21 cellular contexts compared by ENCODE assay signal in the genomic region with DNA sequence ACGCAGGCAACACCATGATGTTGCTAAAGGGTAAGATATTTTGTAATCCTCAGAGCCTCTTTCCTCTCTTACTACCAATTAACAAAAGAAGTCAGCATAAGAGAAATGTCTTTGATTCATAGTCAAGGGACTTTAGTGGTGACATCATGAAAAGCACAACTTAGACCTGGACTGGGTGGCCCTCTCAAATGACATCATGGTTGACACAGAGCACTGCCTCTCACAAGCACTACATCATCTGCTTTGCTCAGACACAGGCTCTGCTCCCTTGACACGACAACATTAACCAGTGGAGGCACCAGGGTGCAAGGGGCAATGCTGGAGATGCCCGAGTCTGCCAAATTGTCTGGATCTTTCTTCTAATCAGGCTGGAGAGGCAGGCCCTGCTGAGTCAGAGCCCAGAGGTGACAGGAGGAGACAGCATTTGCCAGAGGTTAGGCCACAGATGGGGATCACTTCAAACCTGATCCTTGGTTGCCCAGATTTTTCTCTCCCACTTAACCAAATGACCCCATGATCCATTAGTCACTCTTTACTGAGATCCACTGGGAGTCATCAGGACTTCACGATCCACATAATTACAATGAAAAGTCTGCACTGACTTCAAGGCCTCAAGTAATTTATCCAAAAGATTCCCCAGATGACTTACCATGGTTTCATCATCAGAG.
A peak's percentile ranks its signal among the peaks of the same experiment; 100 is the strongest.
DNase-seq lines count a peak whose midpoint lies in the region; ATAC-seq and TF ChIP-seq lines count a peak whose summit lies in the region.
"Had no signal": no experiment of that assay in that cellular context is flagged by ENCODE, and none has a peak within 500 bp of the region (broad histone marks: within the 10 kb centered on the region; RNA-seq: fewer than 3 reads in every experiment).

No MANE protein-coding gene starts in this region.

- ATAC-seq in gastroesophageal sphincter (peak; percentile 70), HG02852 (IDR thresholded peaks at IDR 0.05; ENCODE audit: unreplicated experiment) (no peak)
- ATAC-seq: activated CD8-positive, alpha-beta T cell treated with anti-CD3 and anti-CD28 coated beads for 36 hours; activated T-cell treated with anti-CD3 and anti-CD28 coated beads, Interleukin-2, amount 50 U/mL, for 4 hours; natural killer cell treated with Interleukin-12 subunit alpha and Interleukin-12 subunit beta and Interleukin-15 and Interleukin-18, amount 100 ng/mL, for 72 hours; T-helper 17 cell had no signal

- no peak for TF ChIP-seq CTCF in Caco-2 (IDR thresholded peaks at IDR 0.05; ENCODE audit: insufficient read depth in 1 of 2, low read depth in 1 of 2, low read length in 1 of 2, severe bottlenecking in 1 of 2, unreplicated experiment in 1 of 2)
- TF ChIP-seq CTCF in MM.1S (IDR thresholded peaks at IDR 0.05; ENCODE audit: low read length): no peak
- no peak for TF ChIP-seq CTCF in gastroesophageal sphincter (IDR thresholded peaks at IDR 0.05)

- no peaks in the 10 kb centered on the region for H3K27me3 Mint-ChIP-seq in Caco-2 (ENCODE audit: insufficient read depth, unreplicated experiment)
- H3K27me3 Mint-ChIP-seq: activated CD8-positive, alpha-beta T cell treated with anti-CD3 and anti-CD28 coated beads for 36 hours; activated naive CD4-positive, alpha-beta T cell treated with anti-CD3 and anti-CD28 coated beads, Interleukin-2, amount 10 ng/mL, durations not matched to agents 7 days and 5 days had no signal

- POLR2A ChIA-PET in Caco-2 (lab: Charles Lee): no interaction called here

- intact Hi-C loops in Caco-2 (cut with micrococcal nuclease; ENCODE audit: unreplicated experiment): no loop called here

- TF ChIP-seq POLR2A in gastroesophageal sphincter (IDR thresholded peaks at IDR 0.05): no peak

- peaks cover 13% of the 10 kb centered on the region for H3K4me1 Mint-ChIP-seq in Caco-2 (ENCODE audit: low read depth, unreplicated experiment)
- H3K4me1 Mint-ChIP-seq: activated naive CD4-positive, alpha-beta T cell treated with anti-CD3 and anti-CD28 coated beads, Interleukin-2, amount 10 ng/mL, durations not matched to agents 7 days and 5 days; T-helper 17 cell had no signal

- no peak overlapping the region for H3K4me3 ChIP-seq in Caco-2 (ENCODE audit: low read depth, low read length)
- no peak overlapping the region for H3K4me3 ChIP-seq in MM.1S (ENCODE audit: low read length)
- H3K4me3 ChIP-seq in gastroesophageal sphincter: no peak overlapping the region
- H3K4me3 ChIP-seq: prostate gland, SJCRH30, spleen had no signal

- H3K27me3 ChIP-seq in Caco-2 (replicated peaks; ENCODE audit: control insufficient read depth, insufficient read depth, low read length) (no peaks in the 10 kb centered on the region), MM.1S (replicated peaks; ENCODE audit: insufficient read depth, low read length) (no peaks in the 10 kb centered on the region), gastroesophageal sphincter (no peaks in the 10 kb centered on the region)
- H3K27me3 ChIP-seq: SJCRH30, spleen had no signal

- CTCF ChIA-PET in Caco-2 (lab: Charles Lee): no interaction called here

- H3K27ac ChIP-seq in MM.1S (ENCODE audit: low read length): peak overlapping the region; percentile 78; the same call in 1 of the 2 replicates
- peak overlapping the region in 1 of 4 donors; percentile 7 for H3K27ac ChIP-seq in gastroesophageal sphincter
- H3K27ac ChIP-seq: prostate gland, SJCRH30, spleen had no signal

- H4K20me1 ChIP-seq in MM.1S (ENCODE audit: insufficient read depth, low read length): no peaks in the 10 kb centered on the region

- TF ChIP-seq EP300 in gastroesophageal sphincter (IDR thresholded peaks at IDR 0.05): no peak

- H3K4me1 ChIP-seq in Caco-2 (peaks cover 15% of the 10 kb centered on the region), MM.1S (ENCODE audit: low read length) (peaks cover 26% of the 10 kb centered on the region), gastroesophageal sphincter (no peaks in the 10 kb centered on the region)
- H3K4me1 ChIP-seq: SJCRH30, spleen had no signal

- no peaks in the 10 kb centered on the region for H3K9me2 ChIP-seq in MM.1S (replicated peaks; ENCODE audit: insufficient read depth, low read length)

- 63 to 83% methylated on average over 1 of the region's 4 CpGs for WGBS in gastroesophageal sphincter (ENCODE audit: low coverage in 1 of 2), 2 donors

- peaks cover 11% of the 10 kb centered on the region for H3F3A ChIP-seq in MM.1S (ENCODE audit: insufficient read depth, low read length)

- no peak for DNase-seq in Caco-2
- DNase-seq in MM.1S: no peak
- peak; percentile 9 for DNase-seq in renal cortical epithelial cell (ENCODE audit: low read depth)
- DNase-seq in stimulated activated naive CD4-positive, alpha-beta T cell (lab: John Stamatoyannopoulos, UW): no peak
- DNase-seq in activated CD4-positive, alpha-beta T cell treated with anti-CD3 and anti-CD28 coated beads for 48 hours: no peak
- no peak for DNase-seq in NCI-H748 (lab: John Stamatoyannopoulos, UW; ENCODE audit: unreplicated experiment)
- DNase-seq: activated CD8-positive, alpha-beta T cell treated with anti-CD3 and anti-CD28 coated beads for 36 hours; activated naive CD4-positive, alpha-beta T cell treated with anti-CD3 and anti-CD28 coated beads, Interleukin-2, amount 10 ng/mL, durations not matched to agents 7 days and 5 days; activated T-cell treated with anti-CD3 and anti-CD28 coated beads, Interleukin-2, amount 50 U/mL, for 4 hours; endodermal cell; hypothalamus; NCI-H1417 treated with DMSO at 0.1 percent for 48 hours; NCI-H2171 treated with DMSO at 0.1 percent for 48 hours; NCI-H748 treated with DMSO at 0.1 percent for 48 hours; SJCRH30; spleen; T-helper 17 cell had no signal

- H3K9me3 ChIP-seq in Caco-2 (no peaks in the 10 kb centered on the region), MM.1S (replicated peaks; ENCODE audit: insufficient read depth, low read length) (no peaks in the 10 kb centered on the region), gastroesophageal sphincter (peaks cover 0 to 3% (median 0%) of the 10 kb centered on the region in 3 donors)
- H3K9me3 ChIP-seq: prostate gland, SJCRH30 had no signal

- peak overlapping the region; percentile 8; the same call in 1 of the 2 replicates for H2AFZ ChIP-seq in MM.1S (ENCODE audit: low read length)

- BruUV-seq in Caco-2 (replicated peaks; lab: Mats Ljungman, UMichigan): no TSS peak

- peak overlapping the region; percentile 42 for H3K27ac Mint-ChIP-seq in Caco-2 (ENCODE audit: unreplicated experiment)
- H3K27ac Mint-ChIP-seq: activated CD8-positive, alpha-beta T cell treated with anti-CD3 and anti-CD28 coated beads for 36 hours; activated naive CD4-positive, alpha-beta T cell treated with anti-CD3 and anti-CD28 coated beads, Interleukin-2, amount 10 ng/mL, durations not matched to agents 7 days and 5 days; endodermal cell; natural killer cell treated with Interleukin-12 subunit alpha and Interleukin-12 subunit beta and Interleukin-15 and Interleukin-18, amount 100 ng/mL, for 72 hours; T-helper 17 cell had no signal

- H3K9ac ChIP-seq in MM.1S (ENCODE audit: low read length): no peak overlapping the region

- H3K4me2 ChIP-seq in MM.1S (ENCODE audit: low read depth, low read length): peak overlapping the region; percentile 74

- H3K79me2 ChIP-seq in MM.1S (ENCODE audit: low read length): no peaks in the 10 kb centered on the region

- no peak overlapping the region for H3K4me3 Mint-ChIP-seq in Caco-2 (ENCODE audit: unreplicated experiment)
- H3K4me3 Mint-ChIP-seq: activated CD8-positive, alpha-beta T cell treated with anti-CD3 and anti-CD28 coated beads for 36 hours; activated naive CD4-positive, alpha-beta T cell treated with anti-CD3 and anti-CD28 coated beads, Interleukin-2, amount 10 ng/mL, durations not matched to agents 7 days and 5 days; activated T-cell treated with anti-CD3 and anti-CD28 coated beads, Interleukin-2, amount 50 U/mL, for 4 hours; endodermal cell; natural killer cell treated with Interleukin-12 subunit alpha and Interleukin-12 subunit beta and Interleukin-15 and Interleukin-18, amount 100 ng/mL, for 72 hours; T-helper 17 cell had no signal

- no peaks in the 10 kb centered on the region for H3K36me3 Mint-ChIP-seq in Caco-2 (ENCODE audit: insufficient read depth, unreplicated experiment)
- H3K36me3 Mint-ChIP-seq: activated naive CD4-positive, alpha-beta T cell treated with anti-CD3 and anti-CD28 coated beads, Interleukin-2, amount 10 ng/mL, durations not matched to agents 7 days and 5 days; natural killer cell treated with Interleukin-12 subunit alpha and Interleukin-12 subunit beta and Interleukin-15 and Interleukin-18, amount 100 ng/mL, for 72 hours had no signal

- H3K9me3 Mint-ChIP-seq in Caco-2 (ENCODE audit: unreplicated experiment): no peaks in the 10 kb centered on the region
- H3K9me3 Mint-ChIP-seq: activated CD8-positive, alpha-beta T cell treated with anti-CD3 and anti-CD28 coated beads for 36 hours; activated naive CD4-positive, alpha-beta T cell treated with anti-CD3 and anti-CD28 coated beads, Interleukin-2, amount 10 ng/mL, durations not matched to agents 7 days and 5 days; activated T-cell treated with anti-CD3 and anti-CD28 coated beads, Interleukin-2, amount 50 U/mL, for 4 hours; endodermal cell; natural killer cell treated with Interleukin-12 subunit alpha and Interleukin-12 subunit beta and Interleukin-15 and Interleukin-18, amount 100 ng/mL, for 72 hours had no signal

- H3K36me3 ChIP-seq in Caco-2 (ENCODE audit: control insufficient read depth, insufficient read depth, low read length) (no peaks in the 10 kb centered on the region; the same call in 1 of the 2 replicates), MM.1S (replicated peaks; ENCODE audit: insufficient read depth, low read length) (no peaks in the 10 kb centered on the region), gastroesophageal sphincter (no peaks in the 10 kb centered on the region)
- H3K36me3 ChIP-seq: prostate gland, SJCRH30, spleen had no signal
